ENCODE assay signal across 1 cellular context in genomic region chr15:89125038-89125826, GRCh38.
TF ChIP-seq lines count a peak whose summit lies in the region.

No MANE protein-coding gene starts in this region.

TF ChIP-seq in HepG2, 621 proteins besides CTCF, POLR2A, EP300 and RAD21 (continued from another document and continues in another):
- TF ChIP-seq, protein P1, sequence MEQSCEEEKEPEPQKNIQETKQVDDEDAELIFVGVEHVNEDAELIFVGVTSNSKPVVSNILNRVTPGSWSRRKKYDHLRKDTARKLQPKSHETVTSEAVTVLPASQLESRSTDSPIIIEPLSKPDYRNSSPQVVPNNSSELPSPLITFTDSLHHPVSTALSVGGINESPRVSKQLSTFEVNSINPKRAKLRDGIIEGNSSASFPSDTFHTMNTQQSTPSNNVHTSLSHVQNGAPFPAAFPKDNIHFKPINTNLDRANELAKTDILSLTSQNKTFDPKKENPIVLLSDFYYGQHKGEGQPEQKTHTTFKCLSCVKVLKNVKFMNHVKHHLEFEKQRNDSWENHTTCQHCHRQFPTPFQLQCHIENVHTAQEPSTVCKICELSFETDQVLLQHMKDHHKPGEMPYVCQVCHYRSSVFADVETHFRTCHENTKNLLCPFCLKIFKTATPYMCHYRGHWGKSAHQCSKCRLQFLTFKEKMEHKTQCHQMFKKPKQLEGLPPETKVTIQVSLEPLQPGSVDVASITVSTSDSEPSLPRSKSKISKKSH (CRISPR knock-in tag; IDR thresholded peaks at IDR 0.05; ENCODE audit: borderline replicate concordance): no peak
- TF ChIP-seq HMG20A (CRISPR knock-in tag; IDR thresholded peaks at IDR 0.05; ENCODE audit: borderline replicate concordance): peak; percentile 4; the same call in 1 of the 2 replicates
- TF ChIP-seq ISL2 (CRISPR knock-in tag; IDR thresholded peaks at IDR 0.05): peak; percentile 56; the same call in 1 of the 2 replicates
- TF ChIP-seq ZNF678 (CRISPR knock-in tag; IDR thresholded peaks at IDR 0.05): no peak
- TF ChIP-seq FOXO4 (CRISPR knock-in tag; conservative IDR thresholded peaks at IDR 0.05): no peak
- no peak for TF ChIP-seq HMGA1 (CRISPR knock-in tag; conservative IDR thresholded peaks at IDR 0.05)
- no peak for TF ChIP-seq ZBTB7B (CRISPR knock-in tag; IDR thresholded peaks at IDR 0.05)
- TF ChIP-seq NFYC (CRISPR knock-in tag; IDR thresholded peaks at IDR 0.05): no peak
- TF ChIP-seq, protein P2, sequence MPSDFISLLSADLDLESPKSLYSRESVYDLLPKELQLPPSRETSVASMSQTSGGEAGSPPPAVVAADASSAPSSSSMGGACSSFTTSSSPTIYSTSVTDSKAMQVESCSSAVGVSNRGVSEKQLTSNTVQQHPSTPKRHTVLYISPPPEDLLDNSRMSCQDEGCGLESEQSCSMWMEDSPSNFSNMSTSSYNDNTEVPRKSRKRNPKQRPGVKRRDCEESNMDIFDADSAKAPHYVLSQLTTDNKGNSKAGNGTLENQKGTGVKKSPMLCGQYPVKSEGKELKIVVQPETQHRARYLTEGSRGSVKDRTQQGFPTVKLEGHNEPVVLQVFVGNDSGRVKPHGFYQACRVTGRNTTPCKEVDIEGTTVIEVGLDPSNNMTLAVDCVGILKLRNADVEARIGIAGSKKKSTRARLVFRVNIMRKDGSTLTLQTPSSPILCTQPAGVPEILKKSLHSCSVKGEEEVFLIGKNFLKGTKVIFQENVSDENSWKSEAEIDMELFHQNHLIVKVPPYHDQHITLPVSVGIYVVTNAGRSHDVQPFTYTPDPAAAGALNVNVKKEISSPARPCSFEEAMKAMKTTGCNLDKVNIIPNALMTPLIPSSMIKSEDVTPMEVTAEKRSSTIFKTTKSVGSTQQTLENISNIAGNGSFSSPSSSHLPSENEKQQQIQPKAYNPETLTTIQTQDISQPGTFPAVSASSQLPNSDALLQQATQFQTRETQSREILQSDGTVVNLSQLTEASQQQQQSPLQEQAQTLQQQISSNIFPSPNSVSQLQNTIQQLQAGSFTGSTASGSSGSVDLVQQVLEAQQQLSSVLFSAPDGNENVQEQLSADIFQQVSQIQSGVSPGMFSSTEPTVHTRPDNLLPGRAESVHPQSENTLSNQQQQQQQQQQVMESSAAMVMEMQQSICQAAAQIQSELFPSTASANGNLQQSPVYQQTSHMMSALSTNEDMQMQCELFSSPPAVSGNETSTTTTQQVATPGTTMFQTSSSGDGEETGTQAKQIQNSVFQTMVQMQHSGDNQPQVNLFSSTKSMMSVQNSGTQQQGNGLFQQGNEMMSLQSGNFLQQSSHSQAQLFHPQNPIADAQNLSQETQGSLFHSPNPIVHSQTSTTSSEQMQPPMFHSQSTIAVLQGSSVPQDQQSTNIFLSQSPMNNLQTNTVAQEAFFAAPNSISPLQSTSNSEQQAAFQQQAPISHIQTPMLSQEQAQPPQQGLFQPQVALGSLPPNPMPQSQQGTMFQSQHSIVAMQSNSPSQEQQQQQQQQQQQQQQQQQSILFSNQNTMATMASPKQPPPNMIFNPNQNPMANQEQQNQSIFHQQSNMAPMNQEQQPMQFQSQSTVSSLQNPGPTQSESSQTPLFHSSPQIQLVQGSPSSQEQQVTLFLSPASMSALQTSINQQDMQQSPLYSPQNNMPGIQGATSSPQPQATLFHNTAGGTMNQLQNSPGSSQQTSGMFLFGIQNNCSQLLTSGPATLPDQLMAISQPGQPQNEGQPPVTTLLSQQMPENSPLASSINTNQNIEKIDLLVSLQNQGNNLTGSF (CRISPR knock-in tag; IDR thresholded peaks at IDR 0.05): no peak
- no peak for TF ChIP-seq MAF1 (CRISPR knock-in tag; IDR thresholded peaks at IDR 0.05; ENCODE audit: borderline replicate concordance)
- no peak for TF ChIP-seq ATF1 (CRISPR knock-in tag; IDR thresholded peaks at IDR 0.05)
- no peak for TF ChIP-seq KLF16 (CRISPR knock-in tag; IDR thresholded peaks at IDR 0.05)
- TF ChIP-seq ZNF432 (CRISPR knock-in tag; IDR thresholded peaks at IDR 0.05; ENCODE audit: borderline replicate concordance): no peak
- no peak for TF ChIP-seq ZHX1 (CRISPR knock-in tag; IDR thresholded peaks at IDR 0.05; ENCODE audit: low read depth)
- no peak for TF ChIP-seq ZNF225 (CRISPR knock-in tag; IDR thresholded peaks at IDR 0.05)
- no peak for TF ChIP-seq REXO4 (CRISPR knock-in tag; IDR thresholded peaks at IDR 0.05; ENCODE audit: borderline replicate concordance)
- TF ChIP-seq, protein P3, sequence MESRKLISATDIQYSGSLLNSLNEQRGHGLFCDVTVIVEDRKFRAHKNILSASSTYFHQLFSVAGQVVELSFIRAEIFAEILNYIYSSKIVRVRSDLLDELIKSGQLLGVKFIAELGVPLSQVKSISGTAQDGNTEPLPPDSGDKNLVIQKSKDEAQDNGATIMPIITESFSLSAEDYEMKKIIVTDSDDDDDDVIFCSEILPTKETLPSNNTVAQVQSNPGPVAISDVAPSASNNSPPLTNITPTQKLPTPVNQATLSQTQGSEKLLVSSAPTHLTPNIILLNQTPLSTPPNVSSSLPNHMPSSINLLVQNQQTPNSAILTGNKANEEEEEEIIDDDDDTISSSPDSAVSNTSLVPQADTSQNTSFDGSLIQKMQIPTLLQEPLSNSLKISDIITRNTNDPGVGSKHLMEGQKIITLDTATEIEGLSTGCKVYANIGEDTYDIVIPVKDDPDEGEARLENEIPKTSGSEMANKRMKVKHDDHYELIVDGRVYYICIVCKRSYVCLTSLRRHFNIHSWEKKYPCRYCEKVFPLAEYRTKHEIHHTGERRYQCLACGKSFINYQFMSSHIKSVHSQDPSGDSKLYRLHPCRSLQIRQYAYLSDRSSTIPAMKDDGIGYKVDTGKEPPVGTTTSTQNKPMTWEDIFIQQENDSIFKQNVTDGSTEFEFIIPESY (CRISPR knock-in tag; IDR thresholded peaks at IDR 0.05): no peak
- no peak for TF ChIP-seq ZNF468 (CRISPR knock-in tag; IDR thresholded peaks at IDR 0.05)
- no peak for TF ChIP-seq SOX13 (IDR thresholded peaks at IDR 0.05)
- TF ChIP-seq SOX13 (CRISPR knock-in tag; conservative IDR thresholded peaks at IDR 0.05 in 1 of 2, IDR thresholded peaks at IDR 0.05 in 1 of 2): peak in 1 of 2 experiments; percentile 50; a peak in 2 of 4 replicates
- no peak for TF ChIP-seq ADNP (CRISPR knock-in tag; IDR thresholded peaks at IDR 0.05)
- no peak for TF ChIP-seq ZNF883 (CRISPR knock-in tag; IDR thresholded peaks at IDR 0.05; ENCODE audit: not compliant biosample characterization)
- TF ChIP-seq GPBP1L1 (CRISPR knock-in tag; IDR thresholded peaks at IDR 0.05): no peak
- TF ChIP-seq, protein P4, sequence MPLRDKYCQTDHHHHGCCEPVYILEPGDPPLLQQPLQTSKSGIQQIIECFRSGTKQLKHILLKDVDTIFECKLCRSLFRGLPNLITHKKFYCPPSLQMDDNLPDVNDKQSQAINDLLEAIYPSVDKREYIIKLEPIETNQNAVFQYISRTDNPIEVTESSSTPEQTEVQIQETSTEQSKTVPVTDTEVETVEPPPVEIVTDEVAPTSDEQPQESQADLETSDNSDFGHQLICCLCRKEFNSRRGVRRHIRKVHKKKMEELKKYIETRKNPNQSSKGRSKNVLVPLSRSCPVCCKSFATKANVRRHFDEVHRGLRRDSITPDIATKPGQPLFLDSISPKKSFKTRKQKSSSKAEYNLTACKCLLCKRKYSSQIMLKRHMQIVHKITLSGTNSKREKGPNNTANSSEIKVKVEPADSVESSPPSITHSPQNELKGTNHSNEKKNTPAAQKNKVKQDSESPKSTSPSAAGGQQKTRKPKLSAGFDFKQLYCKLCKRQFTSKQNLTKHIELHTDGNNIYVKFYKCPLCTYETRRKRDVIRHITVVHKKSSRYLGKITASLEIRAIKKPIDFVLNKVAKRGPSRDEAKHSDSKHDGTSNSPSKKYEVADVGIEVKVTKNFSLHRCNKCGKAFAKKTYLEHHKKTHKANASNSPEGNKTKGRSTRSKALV (CRISPR knock-in tag; IDR thresholded peaks at IDR 0.05): no peak
- TF ChIP-seq ZBTB37 (CRISPR knock-in tag; IDR thresholded peaks at IDR 0.05): peak; percentile 78
- no peak for TF ChIP-seq ZBTB1 (CRISPR knock-in tag; IDR thresholded peaks at IDR 0.05; ENCODE audit: borderline replicate concordance)
- no peak for TF ChIP-seq ZNF790 (CRISPR knock-in tag; IDR thresholded peaks at IDR 0.05; ENCODE audit: borderline replicate concordance)
- TF ChIP-seq ZNF710 (CRISPR knock-in tag; IDR thresholded peaks at IDR 0.05; ENCODE audit: borderline replicate concordance): peak; percentile 33; the same call in 1 of the 2 replicates
- peak; percentile 51 for TF ChIP-seq ZSCAN31 (CRISPR knock-in tag; IDR thresholded peaks at IDR 0.05; ENCODE audit: low read depth)
- TF ChIP-seq NFE2L2 (IDR thresholded peaks at IDR 0.05; ENCODE audit: low read length): no peak
- TF ChIP-seq SRSF9 (IDR thresholded peaks at IDR 0.05; ENCODE audit: borderline replicate concordance, insufficient read depth, low read depth, low read length, poor library complexity, severe bottlenecking): no peak
- no peak for TF ChIP-seq HOXD1 (CRISPR knock-in tag; IDR thresholded peaks at IDR 0.05)
- no peak for TF ChIP-seq ZBTB8A (CRISPR knock-in tag; IDR thresholded peaks at IDR 0.05; ENCODE audit: borderline replicate concordance, low read depth)
- TF ChIP-seq ZNF773 (CRISPR knock-in tag; IDR thresholded peaks at IDR 0.05; ENCODE audit: borderline replicate concordance): no peak
- TF ChIP-seq ZNF232 (CRISPR knock-in tag; IDR thresholded peaks at IDR 0.05; ENCODE audit: borderline replicate concordance): no peak
- no peak for TF ChIP-seq JUN (CRISPR knock-in tag; IDR thresholded peaks at IDR 0.05)
- no peak for TF ChIP-seq TSC22D2 (CRISPR knock-in tag; IDR thresholded peaks at IDR 0.05; ENCODE audit: borderline replicate concordance)
- no peak for TF ChIP-seq ZNF709 (CRISPR knock-in tag; IDR thresholded peaks at IDR 0.05)
- TF ChIP-seq ZNF263 (CRISPR knock-in tag; IDR thresholded peaks at IDR 0.05): no peak
- 0 out of 2 replicates have a peak, but pooled peaks have one; percentile 41 for TF ChIP-seq NR2F2 (IDR thresholded peaks at IDR 0.05; ENCODE audit: borderline replicate concordance, low read depth)
- TF ChIP-seq SP1 (IDR thresholded peaks at IDR 0.05): no peak
- no peak for TF ChIP-seq SP1 (CRISPR knock-in tag; IDR thresholded peaks at IDR 0.05)
- no peak for TF ChIP-seq THAP11 (CRISPR knock-in tag; IDR thresholded peaks at IDR 0.05)
